Comparison of ENCODE assay signal across 8 cellular contexts in genomic region chr1:156705918-156706646, GRCh38. TPM values are rescaled to one million over a fixed set of nuclear protein-coding genes. Genes with fewer than 3 reads are reported as not detected.
A peak's percentile ranks its signal among the peaks of the same experiment; 100 is the strongest.
DNase-seq lines count a peak whose midpoint lies in the region; ATAC-seq, FAIRE-seq and TF ChIP-seq lines count a peak whose summit lies in the region.

No MANE protein-coding gene starts in this region.

- H3K9me3 Mint-ChIP-seq in activated T-cell treated with anti-CD3 and anti-CD28 coated beads, Interleukin-2, amount 50 U/mL, for 24 hours: no peaks in the 10 kb centered on the region
- no peaks in the 10 kb centered on the region for H3K9me3 Mint-ChIP-seq in natural killer cell treated with Interleukin-12 subunit alpha and Interleukin-12 subunit beta and Interleukin-15 and Interleukin-18, amount 100 ng/mL, for 72 hours
- H3K9me3 Mint-ChIP-seq in stimulated activated naive CD8-positive, alpha-beta T cell treated with anti-CD3 and anti-CD28 coated beads, Interleukin-15, amount 100 ng/mL, for 72 hours: no peaks in the 10 kb centered on the region

- peak; percentile 67 to 80 for TF ChIP-seq RAD21 in A549 (conservative IDR thresholded peaks at IDR 0.05 in 1 of 2, IDR thresholded peaks at IDR 0.05 in 1 of 2)

- DNase-seq in A549 (ENCODE audit: low read depth in 1 of 2, low spot score in 1 of 2): peak; percentile 53 to 62
- DNase-seq in GM20000 (ENCODE audit: low spot score): peak; percentile 82
- DNase-seq in NCI-H748 treated with DMSO at 0.1 percent for 48 hours (lab: John Stamatoyannopoulos, UW): peak; percentile 28
- DNase-seq in activated T-cell treated with anti-CD3 and anti-CD28 coated beads, Interleukin-2, amount 50 U/mL, for 24 hours: peak; percentile 82
- no peak for DNase-seq in natural killer cell treated with Interleukin-12 subunit alpha and Interleukin-12 subunit beta and Interleukin-15 and Interleukin-18, amount 100 ng/mL, for 72 hours (ENCODE audit: low spot score)
- DNase-seq in stimulated activated naive CD8-positive, alpha-beta T cell treated with anti-CD3 and anti-CD28 coated beads, Interleukin-15, amount 100 ng/mL, for 72 hours: peak; percentile 72 to 76
- no peak for DNase-seq in OCI-M2 (lab: John Stamatoyannopoulos, UW; ENCODE audit: unreplicated experiment)

- no peak for TF ChIP-seq POLR2A in A549 (IDR thresholded peaks at IDR 0.05; ENCODE audit: low read length)

- ATAC-seq in A549: peak; percentile 28 to 66; a peak in 4 of 6 replicates
- ATAC-seq in natural killer cell treated with Interleukin-12 subunit alpha and Interleukin-12 subunit beta and Interleukin-15 and Interleukin-18, amount 100 ng/mL, for 72 hours: peak; percentile 65 to 71
- peak; percentile 83 for ATAC-seq in stimulated activated naive CD8-positive, alpha-beta T cell treated with anti-CD3 and anti-CD28 coated beads, Interleukin-15, amount 100 ng/mL, for 72 hours

- TF ChIP-seq EP300 in A549 (IDR thresholded peaks at IDR 0.05): no peak

- H3K4me2 ChIP-seq in A549: peak overlapping the region; percentile 99

- peaks cover 38% of the 10 kb centered on the region for H3K27me3 Mint-ChIP-seq in activated T-cell treated with anti-CD3 and anti-CD28 coated beads, Interleukin-2, amount 50 U/mL, for 24 hours
- H3K27me3 Mint-ChIP-seq in natural killer cell treated with Interleukin-12 subunit alpha and Interleukin-12 subunit beta and Interleukin-15 and Interleukin-18, amount 100 ng/mL, for 72 hours: peaks cover 13 to 20% of the 10 kb centered on the region in 2 donors
- H3K27me3 Mint-ChIP-seq in stimulated activated naive CD8-positive, alpha-beta T cell treated with anti-CD3 and anti-CD28 coated beads, Interleukin-15, amount 100 ng/mL, for 72 hours: peaks cover 57% of the 10 kb centered on the region

- peak overlapping the region; percentile 45 for H3K4me3 ChIP-seq in A549
- H3K4me3 ChIP-seq in esophagus (ENCODE audit: low read depth in 1 of 2, low read length in 2 of 2): peak overlapping the region; percentile 52 to 61

- H3K36me3 ChIP-seq in esophagus (ENCODE audit: control insufficient read depth in 2 of 2, insufficient read depth in 2 of 2, low read length in 1 of 2): peaks cover 0 to under 1% of the 10 kb centered on the region in 2 donors

- H3K9me3 ChIP-seq in A549: no peaks in the 10 kb centered on the region
- H3K9me3 ChIP-seq in esophagus (ENCODE audit: control insufficient read depth in 2 of 2, insufficient read depth in 1 of 2, low read depth in 1 of 2, low read length in 1 of 2): no peaks in the 10 kb centered on the region

- TF ChIP-seq CTCF in A549 (IDR thresholded peaks at IDR 0.05): peak; percentile 88
- TF ChIP-seq CTCF in GM20000 (IDR thresholded peaks at IDR 0.05; ENCODE audit: extremely low read depth, missing control alignments): peak; percentile 67

- no peaks in the 10 kb centered on the region for H3K36me3 Mint-ChIP-seq in activated T-cell treated with anti-CD3 and anti-CD28 coated beads, Interleukin-2, amount 50 U/mL, for 24 hours (ENCODE audit: low read depth)
- H3K36me3 Mint-ChIP-seq in natural killer cell treated with Interleukin-12 subunit alpha and Interleukin-12 subunit beta and Interleukin-15 and Interleukin-18, amount 100 ng/mL, for 72 hours: no peaks in the 10 kb centered on the region

- no peaks in the 10 kb centered on the region for H3K27me3 ChIP-seq in esophagus (ENCODE audit: control insufficient read depth in 1 of 2, insufficient read depth in 2 of 2, low read length in 2 of 2)

- H3K27ac ChIP-seq in A549 (peak overlapping the region; percentile 65 to 86; a peak in 5 of 6 replicates), esophagus (ENCODE audit: low read depth in 2 of 2, low read length in 1 of 2) (peak overlapping the region; percentile 65 to 87)

- 45% methylated on average over 28 of the region's 45 CpGs for WGBS in A549 (ENCODE audit: missing lambda C conversion rate)
- 2% methylated on average over 44 to 45 of the region's 45 CpGs for WGBS in esophagus, 2 donors

- POLR2A ChIA-PET in A549 (lab: Yijun Ruan, JAX): interaction anchor here (0.7 to 1.6 kb wide), 4 partner anchors 10 to 45 kb away, joined by 3 to 5 read pairs (median 4); partner anchors contain the start of genes ISG20L2 and METTL25B

- H3K27ac Mint-ChIP-seq in activated T-cell treated with anti-CD3 and anti-CD28 coated beads, Interleukin-2, amount 50 U/mL, for 24 hours: peak overlapping the region; percentile 61
- H3K27ac Mint-ChIP-seq in natural killer cell treated with Interleukin-12 subunit alpha and Interleukin-12 subunit beta and Interleukin-15 and Interleukin-18, amount 100 ng/mL, for 72 hours: peak overlapping the region in 1 of 2 donors; percentile 69
- H3K27ac Mint-ChIP-seq in stimulated activated naive CD8-positive, alpha-beta T cell treated with anti-CD3 and anti-CD28 coated beads, Interleukin-15, amount 100 ng/mL, for 72 hours: peak overlapping the region; percentile 94

- FAIRE-seq in A549 (lab: Jason Lieb, UNC): no peak

- peak overlapping the region; percentile 70 for H3K4me3 Mint-ChIP-seq in activated T-cell treated with anti-CD3 and anti-CD28 coated beads, Interleukin-2, amount 50 U/mL, for 24 hours
- peak overlapping the region; percentile 55 for H3K4me3 Mint-ChIP-seq in natural killer cell treated with Interleukin-12 subunit alpha and Interleukin-12 subunit beta and Interleukin-15 and Interleukin-18, amount 100 ng/mL, for 72 hours
- H3K4me3 Mint-ChIP-seq in stimulated activated naive CD8-positive, alpha-beta T cell treated with anti-CD3 and anti-CD28 coated beads, Interleukin-15, amount 100 ng/mL, for 72 hours: peak overlapping the region; percentile 90 to 96

- H3K4me1 ChIP-seq in A549 (peaks cover 61% of the 10 kb centered on the region), esophagus (ENCODE audit: control insufficient read depth in 2 of 2, insufficient read depth in 2 of 2, low read length in 1 of 2) (peaks cover 14 to 41% of the 10 kb centered on the region in 2 donors)

- CTCF ChIA-PET in A549 (lab: Yijun Ruan, JAX): interaction anchor here (0.6 to 52.1 kb wide), 26 partner anchors 10 to 221 kb away, joined by 3 to 2258 read pairs (median 4); partner anchors contain the start of genes CRABP2, INSRR, ISG20L2 and METTL25B

- peaks cover 32% of the 10 kb centered on the region for H3K4me1 Mint-ChIP-seq in activated T-cell treated with anti-CD3 and anti-CD28 coated beads, Interleukin-2, amount 50 U/mL, for 24 hours (ENCODE audit: low read depth)
- H3K4me1 Mint-ChIP-seq in natural killer cell treated with Interleukin-12 subunit alpha and Interleukin-12 subunit beta and Interleukin-15 and Interleukin-18, amount 100 ng/mL, for 72 hours (ENCODE audit: low read depth in 2 of 2): peaks cover 0 to 22% of the 10 kb centered on the region in 2 donors
- H3K4me1 Mint-ChIP-seq in stimulated activated naive CD8-positive, alpha-beta T cell treated with anti-CD3 and anti-CD28 coated beads, Interleukin-15, amount 100 ng/mL, for 72 hours: peaks cover 43% of the 10 kb centered on the region

TF ChIP-seq in A549, 52 proteins besides CTCF, POLR2A, EP300 and RAD21 (continues in another document):
- TF ChIP-seq SMC3 (IDR thresholded peaks at IDR 0.05): peak; percentile 75

RNA-seq across cellular contexts. Expression of gene CRABP2, which starts 0.7 kb away (rescaled TPM):
- polyA plus RNA-seq in A549 (2011; rRNA removed) (1.4 and 1.7 TPM in 2 replicates), A549 (2017; fragmentation: RNase III; extraction: RNeasy Plus Mini Kit Qiagen cat#74134 plus additional on column Dnase treatment) (15.6 to 19.1 TPM (median 17.9 TPM) in 3 replicates), esophagus (1,000 to 10,000 TPM; 1,310 to 1,799 TPM)
- polyA plus RNA-seq in A549 (2012; cell fraction: cytosol; rRNA removed): 2.9 and 3.8 TPM in 2 replicates
- polyA plus RNA-seq in A549 (2012; cell fraction: nucleus; rRNA removed): 6.1 and 8.7 TPM in 2 replicates
- 1.0 TPM in 1 of 2 replicates, not detected in the other for polyA minus RNA-seq in A549 (2011; rRNA and poly(A)+ RNA removed)
- total RNA-seq in natural killer cell treated with Interleukin-12 subunit alpha and Interleukin-12 subunit beta and Interleukin-15 and Interleukin-18, amount 100 ng/mL, for 72 hours: 1 to 10 TPM; 2.4 to 4.6 TPM

RNA-seq across cellular contexts. Expression of gene METTL25B, which starts 22.2 kb away (rescaled TPM):
- polyA plus RNA-seq in A549 (2011; rRNA removed): 18.5 and 22.1 TPM in 2 replicates
- 19.4 and 21.3 TPM in 2 replicates for polyA plus RNA-seq in A549 (2012; cell fraction: cytosol; rRNA removed)
- 34.1 and 34.8 TPM in 2 replicates for polyA plus RNA-seq in A549 (2012; cell fraction: nucleus; rRNA removed)
- 15.7 to 21.7 TPM (median 16.7 TPM) in 3 replicates for polyA plus RNA-seq in A549 (2017; fragmentation: RNase III; extraction: RNeasy Plus Mini Kit Qiagen cat#74134 plus additional on column Dnase treatment)
- 19.6 and 21.6 TPM in 2 replicates for polyA minus RNA-seq in A549 (2011; rRNA and poly(A)+ RNA removed)
- polyA plus RNA-seq in esophagus: 10 to 100 TPM; 18.5 to 38.3 TPM
- 10 to 100 TPM; 33.0 to 37.4 TPM for total RNA-seq in natural killer cell treated with Interleukin-12 subunit alpha and Interleukin-12 subunit beta and Interleukin-15 and Interleukin-18, amount 100 ng/mL, for 72 hours

RNA-seq across cellular contexts. Expression of gene ISG20L2, which starts 22.5 kb away (rescaled TPM):
- polyA plus RNA-seq in A549 (2011; rRNA removed) (42.5 and 55.7 TPM in 2 replicates), A549 (2017; fragmentation: RNase III; extraction: RNeasy Plus Mini Kit Qiagen cat#74134 plus additional on column Dnase treatment) (27.6 to 31.4 TPM (median 29.6 TPM) in 3 replicates), esophagus (10 to 100 TPM in 1 of 2 donors, 1 to 10 TPM in 1; 8.5 to 16.5 TPM)
- polyA plus RNA-seq in A549 (2012; cell fraction: cytosol; rRNA removed): 29.2 and 35.7 TPM in 2 replicates
- polyA plus RNA-seq in A549 (2012; cell fraction: nucleus; rRNA removed): 12.5 and 17.9 TPM in 2 replicates
- 44.0 and 56.0 TPM in 2 replicates for polyA minus RNA-seq in A549 (2011; rRNA and poly(A)+ RNA removed)
- total RNA-seq in natural killer cell treated with Interleukin-12 subunit alpha and Interleukin-12 subunit beta and Interleukin-15 and Interleukin-18, amount 100 ng/mL, for 72 hours: 10 to 100 TPM; 67.5 to 97.5 TPM

RNA-seq across cellular contexts. Expression of gene NES, which starts 28.9 kb away (rescaled TPM):
- polyA plus RNA-seq in A549 (2011; rRNA removed) (0.57 and 0.65 TPM in 2 replicates), A549 (2017; fragmentation: RNase III; extraction: RNeasy Plus Mini Kit Qiagen cat#74134 plus additional on column Dnase treatment) (2.1 to 2.8 TPM (median 2.1 TPM) in 3 replicates), esophagus (1 to 10 TPM; 2.4 to 3.0 TPM)
- polyA plus RNA-seq in A549 (2012; cell fraction: cytosol; rRNA removed): 0.34 and 0.39 TPM in 2 replicates
- polyA plus RNA-seq in A549 (2012; cell fraction: nucleus; rRNA removed): 2.5 and 2.7 TPM in 2 replicates
- 0.45 and 0.54 TPM in 2 replicates for polyA minus RNA-seq in A549 (2011; rRNA and poly(A)+ RNA removed)
- not detected for total RNA-seq in natural killer cell treated with Interleukin-12 subunit alpha and Interleukin-12 subunit beta and Interleukin-15 and Interleukin-18, amount 100 ng/mL, for 72 hours

RNA-seq across cellular contexts. Expression of gene MRPL24, which starts 34.8 kb away (rescaled TPM):
- polyA plus RNA-seq in A549 (2011; rRNA removed) (170 and 246 TPM in 2 replicates), A549 (2017; fragmentation: RNase III; extraction: RNeasy Plus Mini Kit Qiagen cat#74134 plus additional on column Dnase treatment) (195 to 207 TPM (median 198 TPM) in 3 replicates), esophagus (10 to 100 TPM; 79.3 to 81.0 TPM)
- polyA plus RNA-seq in A549 (2012; cell fraction: cytosol; rRNA removed): 174 and 183 TPM in 2 replicates
- 74.5 and 122 TPM in 2 replicates for polyA plus RNA-seq in A549 (2012; cell fraction: nucleus; rRNA removed)
- 53.9 and 86.1 TPM in 2 replicates for polyA minus RNA-seq in A549 (2011; rRNA and poly(A)+ RNA removed)
- total RNA-seq in natural killer cell treated with Interleukin-12 subunit alpha and Interleukin-12 subunit beta and Interleukin-15 and Interleukin-18, amount 100 ng/mL, for 72 hours: 10 to 100 TPM; 52.9 to 71.2 TPM

Comparison
In these comparisons a context has a peak if more than half of its experiments do, and no peak if none do; other contexts are left out.
1. DNase-seq: peak in A549 (2 of 2), GM20000 (single experiment), NCI-H748 treated with DMSO at 0.1 percent for 48 hours (single experiment), activated T-cell treated with anti-CD3 and anti-CD28 coated beads, Interleukin-2, amount 50 U/mL, for 24 hours (single experiment) and stimulated activated naive CD8-positive, alpha-beta T cell treated with anti-CD3 and anti-CD28 coated beads, Interleukin-15, amount 100 ng/mL, for 72 hours (2 of 2); none in natural killer cell treated with Interleukin-12 subunit alpha and Interleukin-12 subunit beta and Interleukin-15 and Interleukin-18, amount 100 ng/mL, for 72 hours (single experiment) and OCI-M2 (single experiment).
2. RNA of gene CRABP2, which starts 0.7 kb away (polyA plus RNA-seq): 1,310 to 1,799 TPM in esophagus; 1.4 to 19.1 TPM in A549; every median in the first group is over 10 times any median in the second.
3. Peak in every context shown above with its lines, with median percentiles within 50 percentile points of each other: ATAC-seq and H3K4me3 Mint-ChIP-seq.